17 cellular contexts compared by ENCODE assay signal in the genomic region with DNA sequence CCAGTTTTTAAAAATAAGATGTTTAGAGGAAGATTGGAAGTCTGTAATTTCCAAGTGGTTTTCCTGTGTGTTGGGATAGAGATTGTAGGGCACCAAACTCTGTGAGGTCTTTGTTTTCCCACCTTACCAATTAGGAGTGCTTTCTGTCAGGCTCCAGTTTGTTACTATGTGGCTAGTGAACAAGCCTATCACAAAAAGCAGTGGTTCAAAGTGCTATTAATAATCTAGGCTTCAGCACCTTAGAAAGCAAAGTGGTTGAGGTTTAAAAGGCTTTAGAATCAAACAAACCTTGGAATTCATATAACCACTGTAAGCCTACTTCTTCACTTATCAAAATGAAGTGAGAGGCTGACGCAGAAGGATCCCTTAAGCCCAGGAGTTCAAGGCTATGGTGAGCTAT. TPM values are rescaled to one million over a fixed set of nuclear protein-coding genes. Genes with fewer than 3 reads are reported as not detected.
DNase-seq lines count a peak whose midpoint lies in the region; TF ChIP-seq lines count a peak whose summit lies in the region.
"Had no signal": no experiment of that assay in that cellular context is flagged by ENCODE, and none has a peak within 500 bp of the region (broad histone marks: within the 10 kb centered on the region; RNA-seq: fewer than 3 reads in every experiment).

No MANE protein-coding gene starts in this region.

- no peaks in the 10 kb centered on the region for H3F3A ChIP-seq in smooth muscle cell (ENCODE audit: low read depth)

- H4K20me1 ChIP-seq in BLaER1 treated with 17β-estradiol and CSF1 and Interleukin-3, amounts not matched to agents 10 nM and 100 nM = peaks cover 0 to 2% (median 0%) of the 10 kb centered on the region in 11 experiments; a peak in 1 of 22 replicates
- peaks cover 13% of the 10 kb centered on the region for H4K20me1 ChIP-seq in smooth muscle cell (ENCODE audit: low read depth)

- H3K9me3 ChIP-seq in BLaER1 treated with 17β-estradiol and CSF1 and Interleukin-3, amounts not matched to agents 10 nM and 100 nM (replicated peaks in 1 of 11) = no peaks in the 10 kb centered on the region
- H3K9me3 ChIP-seq in smooth muscle cell (replicated peaks; ENCODE audit: low read depth) = no peaks in the 10 kb centered on the region
- H3K9me3 ChIP-seq in MG63 = no peaks in the 10 kb centered on the region

- no peaks in the 10 kb centered on the region for H3K27me3 Mint-ChIP-seq in nephron progenitor cell (ENCODE audit: low read depth, poor library complexity)
- H3K27me3 Mint-ChIP-seq: CD4-positive, alpha-beta T cell had no signal

- H3K4me2 ChIP-seq in BLaER1 treated with 17β-estradiol and CSF1 and Interleukin-3, amounts not matched to agents 10 nM and 100 nM = peak overlapping the region in 10 of 11 experiments; percentile 3 to 66 (median 38); a peak in 16 of 22 replicates
- no peak overlapping the region for H3K4me2 ChIP-seq in smooth muscle cell

- peak overlapping the region; percentile 52 for H3K27ac Mint-ChIP-seq in nephron progenitor cell
- H3K27ac Mint-ChIP-seq: CD4-positive, alpha-beta T cell; H9; HFFc6 had no signal

- H3K36me3 ChIP-seq in ACC112 (ENCODE audit: insufficient read depth, low read length) = peaks cover 9% of the 10 kb centered on the region
- peaks cover 71 to 98% (median 88%) of the 10 kb centered on the region in 11 experiments for H3K36me3 ChIP-seq in BLaER1 treated with 17β-estradiol and CSF1 and Interleukin-3, amounts not matched to agents 10 nM and 100 nM
- H3K36me3 ChIP-seq in smooth muscle cell (ENCODE audit: low read depth) = no peaks in the 10 kb centered on the region
- H3K36me3 ChIP-seq in MG63 = peaks cover 12% of the 10 kb centered on the region

- 63% methylated on average over 1 of the region's 1 CpG for WGBS in smooth muscle cell (ENCODE audit: low lambda C conversion rate)

- peaks cover 49% of the 10 kb centered on the region for H3K36me3 Mint-ChIP-seq in nephron progenitor cell (ENCODE audit: low read depth)

- no peak overlapping the region for H3K4me3 ChIP-seq in ACC112 (ENCODE audit: low read depth, low read length)
- H3K4me3 ChIP-seq in BLaER1 treated with 17β-estradiol and CSF1 and Interleukin-3, amounts not matched to agents 10 nM and 100 nM = no peak overlapping the region
- no peak overlapping the region for H3K4me3 ChIP-seq in smooth muscle cell
- no peak overlapping the region for H3K4me3 ChIP-seq in MG63

- no peak for TF ChIP-seq CTCF in nephron progenitor cell (IDR thresholded peaks at IDR 0.05)
- TF ChIP-seq CTCF in smooth muscle cell (IDR thresholded peaks at IDR 0.05; ENCODE audit: borderline replicate concordance, insufficient read depth, poor library complexity, severe bottlenecking) = no peak

- no peak overlapping the region for H3K4me3 Mint-ChIP-seq in nephron progenitor cell
- H3K4me3 Mint-ChIP-seq: CD4-positive, alpha-beta T cell; H9; HFFc6 had no signal

- H3K4me1 ChIP-seq in ACC112 (ENCODE audit: control insufficient read depth, insufficient read depth, low read length, unreplicated experiment) = peaks cover 8% of the 10 kb centered on the region
- peaks cover 0 to 22% (median 14%) of the 10 kb centered on the region in 10 experiments; a peak in 15 of 20 replicates for H3K4me1 ChIP-seq in BLaER1 treated with 17β-estradiol and CSF1 and Interleukin-3, amounts not matched to agents 10 nM and 100 nM
- no peaks in the 10 kb centered on the region for H3K4me1 ChIP-seq in smooth muscle cell (ENCODE audit: low read depth)

- H3K9ac ChIP-seq in BLaER1 treated with 17β-estradiol and CSF1 and Interleukin-3, amounts not matched to agents 10 nM and 100 nM = no peak overlapping the region
- H3K9ac ChIP-seq in smooth muscle cell (ENCODE audit: low read depth) = no peak overlapping the region

- H3K4me1 Mint-ChIP-seq in nephron progenitor cell = peaks cover 8% of the 10 kb centered on the region
- H3K4me1 Mint-ChIP-seq: H9 had no signal

- H3K79me2 ChIP-seq in ACC112 (ENCODE audit: control insufficient read depth, insufficient read depth, low read length, unreplicated experiment) (no peaks in the 10 kb centered on the region), smooth muscle cell (ENCODE audit: low read depth) (no peaks in the 10 kb centered on the region)

- H3K27me3 ChIP-seq in ACC112 (ENCODE audit: insufficient read depth, low read length) = no peaks in the 10 kb centered on the region
- H3K27me3 ChIP-seq in BLaER1 treated with 17β-estradiol and CSF1 and Interleukin-3, amounts not matched to agents 10 nM and 100 nM = no peaks in the 10 kb centered on the region
- no peaks in the 10 kb centered on the region for H3K27me3 ChIP-seq in smooth muscle cell (ENCODE audit: low read depth)
- no peaks in the 10 kb centered on the region for H3K27me3 ChIP-seq in MG63

- peaks cover 2% of the 10 kb centered on the region for H3K9me3 Mint-ChIP-seq in nephron progenitor cell
- H3K9me3 Mint-ChIP-seq: CD4-positive, alpha-beta T cell; H9; HFFc6 had no signal

- H2AFZ ChIP-seq in ACC112 (ENCODE audit: low read length, unreplicated experiment) (no peak overlapping the region), smooth muscle cell (ENCODE audit: low read depth) (no peak overlapping the region)

- peak overlapping the region; percentile 58 for H3K27ac ChIP-seq in ACC112 (ENCODE audit: low read depth, low read length)
- no peak overlapping the region for H3K27ac ChIP-seq in BLaER1 treated with 17β-estradiol and CSF1 and Interleukin-3, amounts not matched to agents 10 nM and 100 nM
- peak overlapping the region; percentile 30 for H3K27ac ChIP-seq in smooth muscle cell (ENCODE audit: low read depth)
- H3K27ac ChIP-seq: HL-60 had no signal

- DNase-seq in nephron progenitor cell (no peak), smooth muscle cell (lab: John Stamatoyannopoulos, UW; ENCODE audit: unreplicated experiment) (no peak), UCSD-AML1 (lab: John Stamatoyannopoulos, UW; ENCODE audit: unreplicated experiment) (no peak), MG63 (no peak), DMS 273 (lab: John Stamatoyannopoulos, UW; ENCODE audit: unreplicated experiment) (no peak)
- DNase-seq: AML-193; C1 segment of cervical spinal cord; CD4-positive, alpha-beta T cell; DMS153; DMS79 treated with DMSO at 0.1 percent for 48 hours; GDM1; GOT3; H9; HFFc6 had no signal

RNA-seq across cellular contexts. Expression of a gene that starts 11.1 kb away (rescaled TPM):
- 50.8 and 81.8 TPM in 2 replicates for total RNA-seq in smooth muscle cell
- polyA plus RNA-seq in smooth muscle cell = 76.4 and 80.8 TPM in 2 replicates
- 61.1 and 141 TPM in 2 replicates for total RNA-seq in MG63 (2014; rRNA removed; shearing (Covaris generic); ENCODE audit: low replicate concordance)

RNA-seq across cellular contexts. Expression of a gene that starts 11.4 kb away (rescaled TPM):
- 28.1 and 37.0 TPM in 2 replicates for total RNA-seq in smooth muscle cell
- polyA plus RNA-seq in smooth muscle cell = 24.0 and 24.7 TPM in 2 replicates
- total RNA-seq in MG63 (2014; rRNA removed; shearing (Covaris generic); ENCODE audit: low replicate concordance) = 12.6 and 28.1 TPM in 2 replicates

Comparison
In these comparisons a context has a peak if more than half of its experiments do, and no peak if none do; other contexts are left out.
1. H3K27ac ChIP-seq: peak in ACC112 (single experiment) and smooth muscle cell (single experiment); none in BLaER1 treated with 17β-estradiol and CSF1 and Interleukin-3, amounts not matched to agents 10 nM and 100 nM (0 of 11).